Comparison of ENCODE assay signal across 18 cellular contexts in genomic region chr3:140822381-140823047, GRCh38.
DNase-seq lines count a peak whose midpoint lies in the region; ATAC-seq, FAIRE-seq and TF ChIP-seq lines count a peak whose summit lies in the region.
"Had no signal": no experiment of that assay in that cellular context is flagged by ENCODE, and none has a peak within 500 bp of the region (broad histone marks: within the 10 kb centered on the region; RNA-seq: fewer than 3 reads in every experiment).

No MANE protein-coding gene starts in this region.

- no peak overlapping the region for H3K18ac ChIP-seq in H1 (ENCODE audit: extremely low read depth, low read length)

- no peak for FAIRE-seq in H1 (lab: Jason Lieb, UNC)
- FAIRE-seq: GM12891, GM18507 had no signal

- ATAC-seq in GM23338 (peak; percentile 70), HG03108 (IDR thresholded peaks at IDR 0.05; ENCODE audit: unreplicated experiment) (no peak)
- ATAC-seq: T-cell had no signal

- H3K79me1 ChIP-seq in H1 (ENCODE audit: low read depth, low read length), result no peaks in the 10 kb centered on the region

- H2BK15ac ChIP-seq in H1 (ENCODE audit: low read length), result no peak overlapping the region

- no peak overlapping the region for H2BK20ac ChIP-seq in H1 (ENCODE audit: low read length)

- WGBS in H1 (ENCODE audit: extremely low coverage in 1 of 2, insufficient coverage in 1 of 2, insufficient read length in 1 of 2, insufficient replicate concordance in 2 of 2, low coverage in 1 of 2, low lambda C conversion rate in 2 of 2, missing lambda C conversion rate in 1 of 2), 2 experiments, result 56% methylated on average over 3 of the region's 3 CpGs; no CpG with 5 or more reads in 1 of the 2 experiments

- H3K79me2 ChIP-seq in GM23338 (replicated peaks; ENCODE audit: insufficient read depth), result no peaks in the 10 kb centered on the region
- no peaks in the 10 kb centered on the region for H3K79me2 ChIP-seq in H1 (ENCODE audit: control insufficient read depth in 1 of 2, insufficient read depth in 2 of 2, low read length in 2 of 2)

- no peak overlapping the region for H3K4me3 Mint-ChIP-seq in GM23338
- H3K4me3 Mint-ChIP-seq: B cell; CD4-positive, alpha-beta T cell; T-cell had no signal

- H3K27me3 ChIP-seq in GM23338 (ENCODE audit: insufficient read depth), result no peaks in the 10 kb centered on the region
- no peaks in the 10 kb centered on the region for H3K27me3 ChIP-seq in H1 (replicated peaks in 1 of 4; ENCODE audit: control insufficient read depth in 3 of 4, extremely low read depth in 1 of 4, insufficient read depth in 3 of 4, low read length in 3 of 4)

- peaks cover 4% of the 10 kb centered on the region; the same call in 1 of the 2 replicates for H3K9me2 ChIP-seq in GM23338 (ENCODE audit: insufficient read depth)

- H3K4me1 ChIP-seq in GM23338 (ENCODE audit: insufficient read depth) (peaks cover 13% of the 10 kb centered on the region), H1 (replicated peaks in 1 of 4; ENCODE audit: control insufficient read depth in 3 of 4, insufficient read depth in 4 of 4, low read length in 3 of 4) (peaks cover 2 to 6% (median 3%) of the 10 kb centered on the region in 4 experiments; a peak in 2 of 7 replicates)

- H2BK5ac ChIP-seq in H1 (ENCODE audit: low read depth, low read length), result no peak overlapping the region

- POLR2A ChIA-PET in H1 (lab: Charles Lee; ENCODE audit: partially characterized antibody), result no interaction called here

- H3K4me2 ChIP-seq in GM23338 (no peak overlapping the region), H1 (ENCODE audit: insufficient read depth in 1 of 2, low read depth in 2 of 2, low read length in 2 of 2) (no peak overlapping the region)

- TF ChIP-seq POLR2A in NB4 (IDR thresholded peaks at IDR 0.05; ENCODE audit: extremely low read depth, insufficient read length), result no peak
- TF ChIP-seq POLR2A in H1 (IDR thresholded peaks at IDR 0.05; ENCODE audit: control extremely low read depth in 1 of 2, low read depth in 2 of 2, low read length in 2 of 2), result no peak

- no peaks in the 10 kb centered on the region for H3K9me3 ChIP-seq in H1 (ENCODE audit: insufficient read depth in 2 of 2, low read depth in 1 of 2, low read length in 1 of 2)

- no peak overlapping the region for H3K23ac ChIP-seq in H1 (ENCODE audit: insufficient read length)

- no peaks in the 10 kb centered on the region for H3K36me3 ChIP-seq in GM23338 (ENCODE audit: insufficient read depth)
- no peaks in the 10 kb centered on the region for H3K36me3 ChIP-seq in H1 (ENCODE audit: control insufficient read depth in 2 of 4, insufficient read depth in 4 of 4, low read length in 3 of 4)

- H3K4me1 Mint-ChIP-seq in GM23338, result peaks cover 17% of the 10 kb centered on the region
- H3K4me1 Mint-ChIP-seq: B cell, T-cell had no signal

- H3K36me3 Mint-ChIP-seq in GM23338 (ENCODE audit: low read depth), result no peaks in the 10 kb centered on the region
- H3K36me3 Mint-ChIP-seq: T-cell had no signal

- no peak overlapping the region for H2AFZ ChIP-seq in GM23338
- no peak overlapping the region for H2AFZ ChIP-seq in H1 (ENCODE audit: low read length)
- H2AFZ ChIP-seq: GM23248 had no signal

- CTCF ChIA-PET in H1 (lab: Charles Lee; ENCODE audit: partially characterized antibody), result interaction anchor here (1.6 kb wide), 2 partner anchors 13 to 20 kb away, joined by 3 read pairs; no protein-coding TSS in a partner anchor

- no peaks in the 10 kb centered on the region for H4K20me1 ChIP-seq in GM23338 (replicated peaks; ENCODE audit: insufficient read depth)
- no peaks in the 10 kb centered on the region for H4K20me1 ChIP-seq in H1 (replicated peaks in 1 of 2; ENCODE audit: control insufficient read depth in 1 of 2, insufficient read depth in 2 of 2, low read length in 2 of 2)

- no peak overlapping the region for H3K56ac ChIP-seq in H1 (replicated peaks; ENCODE audit: insufficient read length, low read depth, low read length)

- H3K27me3 Mint-ChIP-seq in GM23338 (ENCODE audit: insufficient read depth, low read depth, poor library complexity), result no peaks in the 10 kb centered on the region
- H3K27me3 Mint-ChIP-seq: CD4-positive, alpha-beta T cell had no signal

- no peak overlapping the region for H4K8ac ChIP-seq in H1 (ENCODE audit: extremely low read depth, insufficient read depth, low read length)

- no peak overlapping the region for H4K91ac ChIP-seq in H1 (replicated peaks; ENCODE audit: insufficient read length, low read length)

- TF ChIP-seq RAD21 in H1 (IDR thresholded peaks at IDR 0.05 in 1 of 2, conservative IDR thresholded peaks at IDR 0.05 in 1 of 2; ENCODE audit: low read depth in 2 of 2, low read length in 2 of 2), result no peak

- H3K14ac ChIP-seq in H1 (ENCODE audit: insufficient read length), result no peak overlapping the region

- no peaks in the 10 kb centered on the region for H3K9me3 Mint-ChIP-seq in GM23338
- H3K9me3 Mint-ChIP-seq: CD4-positive, alpha-beta T cell; T-cell had no signal

- H3K27ac ChIP-seq in GM23338 (ENCODE audit: low read depth) (no peak overlapping the region), H1 (ENCODE audit: low read depth, low read length) (no peak overlapping the region)
- H3K27ac ChIP-seq: GM23248 had no signal

- no peak overlapping the region for H3K4ac ChIP-seq in H1 (replicated peaks; ENCODE audit: insufficient read length, low read depth, low read length)

- DNase-seq in GM23338 (ENCODE audit: low spot score) (peak; percentile 14), NB4 (ENCODE audit: low read depth) (peak; percentile 4), H1 (ENCODE audit: low read depth in 1 of 2, low spot score in 2 of 2) (no peak), pons (ENCODE audit: low spot score) (peak; percentile 2), DMS153 (lab: John Stamatoyannopoulos, UW) (no peak), iPS-NIHi11 (ENCODE audit: low spot score) (no peak)
- DNase-seq: CD4-positive, alpha-beta T cell; GF-D8; GM23248; Kasumi-1; NCI-H187; NCI-H2171; NCI-H446; T-cell had no signal

- no peaks in the 10 kb centered on the region for H3K23me2 ChIP-seq in H1 (ENCODE audit: low read depth, low read length)

- no peak for TF ChIP-seq CTCF in GM23338 (conservative IDR thresholded peaks at IDR 0.05; ENCODE audit: low read depth in 2 of 2)
- TF ChIP-seq CTCF in NB4 (IDR thresholded peaks at IDR 0.05; ENCODE audit: low read depth, low read length), result no peak
- TF ChIP-seq CTCF in H1 (IDR thresholded peaks at IDR 0.05; ENCODE audit: control extremely low read depth in 1 of 3, insufficient read depth in 1 of 3, low read depth in 1 of 3, low read length in 3 of 3), result no peak

- H3K9ac ChIP-seq in H1 (replicated peaks in 1 of 4; ENCODE audit: extremely low read depth in 1 of 4, low read depth in 3 of 4, low read length in 3 of 4), result no peak overlapping the region
- H3K9ac ChIP-seq: GM23248 had no signal

- H2AK5ac ChIP-seq in H1 (ENCODE audit: low read depth, low read length), result no peak overlapping the region

- H4K5ac ChIP-seq in H1 (ENCODE audit: insufficient read length, low read depth, low read length), result no peak overlapping the region

- H3K4me3 ChIP-seq in GM23338 (no peak overlapping the region), NB4 (ENCODE audit: low read depth, low read length) (no peak overlapping the region), H1 (ENCODE audit: extremely low read depth in 1 of 4, insufficient read depth in 2 of 4, low read depth in 3 of 4, low read length in 4 of 4) (no peak overlapping the region)
- H3K4me3 ChIP-seq: GM23248 had no signal

- no peak overlapping the region for H2BK12ac ChIP-seq in H1 (ENCODE audit: low read depth, low read length)

- peak overlapping the region; percentile 8; the same call in 1 of the 2 replicates for H3K27ac Mint-ChIP-seq in GM23338
- H3K27ac Mint-ChIP-seq: B cell; CD4-positive, alpha-beta T cell; T-cell had no signal

- H3F3A ChIP-seq in GM23338 (replicated peaks; ENCODE audit: low read depth), result no peaks in the 10 kb centered on the region

- H2BK120ac ChIP-seq in H1 (replicated peaks; ENCODE audit: low read depth, low read length), result no peak overlapping the region

- TF ChIP-seq EP300 in H1 (IDR thresholded peaks at IDR 0.05; ENCODE audit: borderline replicate concordance in 1 of 2, low read depth in 2 of 2, low read length in 2 of 2), result no peak

TF ChIP-seq in GM23338, 12 proteins besides CTCF, POLR2A, EP300 and RAD21:
- no peak for TF ChIP-seq ZNF331 (CRISPR knock-in tag; IDR thresholded peaks at IDR 0.05; ENCODE audit: low read depth)
- no peak for TF ChIP-seq CREB1 (CRISPR knock-in tag; IDR thresholded peaks at IDR 0.05; ENCODE audit: low read depth)
- TF ChIP-seq ETS1 (IDR thresholded peaks at IDR 0.05), result no peak

TF ChIP-seq in H1, 55 proteins besides CTCF, POLR2A, EP300 and RAD21 (continues in another document):
- no peak for TF ChIP-seq ASH2L (IDR thresholded peaks at IDR 0.05; ENCODE audit: low read length)
- TF ChIP-seq CTBP2 (IDR thresholded peaks at IDR 0.05; ENCODE audit: borderline replicate concordance, insufficient read depth, insufficient read length, low read length), result no peak
- TF ChIP-seq TEAD4 (IDR thresholded peaks at IDR 0.05; ENCODE audit: low read depth, low read length), result no peak
- no peak for TF ChIP-seq SIRT6 (IDR thresholded peaks at IDR 0.05; ENCODE audit: low read length)
- no peak for TF ChIP-seq MAX (IDR thresholded peaks at IDR 0.05)
- TF ChIP-seq BRCA1 (IDR thresholded peaks at IDR 0.05; ENCODE audit: low read depth, low read length), result no peak
- no peak for TF ChIP-seq SUZ12 (IDR thresholded peaks at IDR 0.05; ENCODE audit: low read length)
- TF ChIP-seq NANOG (IDR thresholded peaks at IDR 0.05; ENCODE audit: insufficient read depth, low read depth, low read length, poor library complexity, severe bottlenecking), result no peak
- peak; percentile 97 for TF ChIP-seq MAFK (IDR thresholded peaks at IDR 0.05; ENCODE audit: low read depth, low read length)
- TF ChIP-seq ZNF274 (IDR thresholded peaks at IDR 0.05; ENCODE audit: borderline replicate concordance, extremely low read depth, low read length), result no peak

Comparison
In these comparisons a context has a peak if more than half of its experiments do, and no peak if none do; other contexts are left out.
1. DNase-seq: peak in GM23338 (single experiment), NB4 (single experiment) and pons (single experiment); none in H1 (0 of 2), DMS153 (single experiment) and iPS-NIHi11 (single experiment).